Comparison of ENCODE assay signal across 22 cellular contexts in genomic region chr6:74579794-74580193, GRCh38.
"Had no signal": no experiment of that assay in that cellular context is flagged by ENCODE, and none has a peak within 500 bp of the region (broad histone marks: within the 10 kb centered on the region; RNA-seq: fewer than 3 reads in every experiment).

No MANE protein-coding gene starts in this region.

- H3K4me2 ChIP-seq: hepatocyte, neural progenitor cell had no signal

- ATAC-seq: natural killer cell treated with Interleukin-12 subunit alpha and Interleukin-12 subunit beta and Interleukin-15 and Interleukin-18, amount 100 ng/mL, for 72 hours; stimulated activated effector memory CD8-positive, alpha-beta T cell treated with anti-CD3 and anti-CD28 coated beads, Interleukin-12 subunit alpha, Interleukin-12 subunit beta, amount 100 ng/mL, for 72 hours; stimulated activated naive CD8-positive, alpha-beta T cell treated with anti-CD3 and anti-CD28 coated beads, Interleukin-15, Interleukin-2, amounts not matched to agents 100 U/mL and 50 U/mL, for 24 hours had no signal

- H3K27ac ChIP-seq: dorsolateral prefrontal cortex, hepatocyte, left ventricle myocardium inferior, neural progenitor cell, ovary, right atrium auricular region, suprapubic skin, thyroid gland, uterus had no signal

- H3K4me1 ChIP-seq: left ventricle myocardium inferior, neural progenitor cell, right atrium auricular region, thyroid gland, uterus had no signal

- H3K36me3 ChIP-seq: left ventricle myocardium inferior, neural progenitor cell, ovary, right atrium auricular region, suprapubic skin, thyroid gland, uterus had no signal

- H3K9ac ChIP-seq: neural progenitor cell had no signal

- H3K4me3 ChIP-seq: dorsolateral prefrontal cortex, hepatocyte, left ventricle myocardium inferior, lung, neural progenitor cell, ovary, right atrium auricular region, smooth muscle cell, suprapubic skin, thyroid gland, uterus had no signal

- H2AFZ ChIP-seq: hepatocyte, neural progenitor cell had no signal

- H3K27me3 ChIP-seq: dorsolateral prefrontal cortex, hepatocyte, neural progenitor cell, ovary, right atrium auricular region, suprapubic skin, thyroid gland, uterus had no signal

- DNase-seq: cortex of kidney; dorsolateral prefrontal cortex; effector CD8-positive, alpha-beta T cell; foreskin melanocyte; head of caudate nucleus; left ventricle myocardium inferior; midbrain; nucleus accumbens; ovary; stimulated activated CD4-positive, alpha-beta T cell treated with anti-CD3 and anti-CD28 coated beads, Interleukin-4, amount 100 ng/mL, for 1 hour; stimulated activated CD8-positive, alpha-beta memory T cell treated with anti-CD3 and anti-CD28 coated beads, Interleukin-4, amount 100 ng/mL, for 48 hours; stimulated activated naive CD8-positive, alpha-beta T cell treated with anti-CD3 and anti-CD28 coated beads, Interleukin-15, Interleukin-2, amounts not matched to agents 100 U/mL and 50 U/mL, for 24 hours; thyroid gland; uterus had no signal

- H3K79me2 ChIP-seq: hepatocyte had no signal

- H3K9me3 ChIP-seq: left ventricle myocardium inferior, ovary, right atrium auricular region, suprapubic skin, thyroid gland, uterus had no signal
